15 cellular contexts compared by ENCODE assay signal in genomic region chr17:28938552-28938951, GRCh38. TPM values are rescaled to one million over a fixed set of nuclear protein-coding genes. Genes with fewer than 3 reads are reported as not detected.
A peak's percentile ranks its signal among the peaks of the same experiment; 100 is the strongest.
DNase-seq lines count a peak whose midpoint lies in the region; ATAC-seq and TF ChIP-seq lines count a peak whose summit lies in the region.
"Had no signal": no experiment of that assay in that cellular context is flagged by ENCODE, and none has a peak within 500 bp of the region (broad histone marks: within the 10 kb centered on the region; RNA-seq: fewer than 3 reads in every experiment).

No MANE protein-coding gene starts in this region.

- intact Hi-C loops in IMR-90 (cut with micrococcal nuclease), result no loop called here

- peaks cover 0 to 47% (median 0%) of the 10 kb centered on the region in 3 donors for H3K36me3 Mint-ChIP-seq in naive thymus-derived CD8-positive, alpha-beta T cell

- no peak for TF ChIP-seq RAD21 in IMR-90 (IDR thresholded peaks at IDR 0.05; ENCODE audit: low read length)

- no peak overlapping the region for H2AK9ac ChIP-seq in IMR-90 (replicated peaks; ENCODE audit: low read depth, low read length, poor library complexity)

- peak overlapping the region in 3 of 10 donors; percentile 10 to 44 (median 28) for H3K4me3 Mint-ChIP-seq in naive thymus-derived CD8-positive, alpha-beta T cell
- H3K4me3 Mint-ChIP-seq: B cell had no signal

- no peaks in the 10 kb centered on the region for H3K9me3 Mint-ChIP-seq in naive thymus-derived CD8-positive, alpha-beta T cell

- H2BK15ac ChIP-seq in IMR-90 (ENCODE audit: low read depth, low read length), result no peak overlapping the region

- H3K4me1 ChIP-seq in IMR-90 (ENCODE audit: control insufficient read depth, insufficient read depth, low read length), result peaks cover 18% of the 10 kb centered on the region

- CTCF ChIA-PET in IMR-90 (lab: Yijun Ruan, JAX), result interaction anchor here (0.6 kb wide), 1 partner anchor 9 kb away, joined by 9 read pairs; no protein-coding TSS in a partner anchor

- H3K27me3 ChIP-seq in IMR-90 (ENCODE audit: control insufficient read depth, insufficient read depth, low read length), result no peaks in the 10 kb centered on the region
- H3K27me3 ChIP-seq: ovary had no signal

- no peaks in the 10 kb centered on the region for H3K27me3 Mint-ChIP-seq in naive thymus-derived CD8-positive, alpha-beta T cell
- H3K27me3 Mint-ChIP-seq: B cell had no signal

- H4K5ac ChIP-seq in IMR-90 (ENCODE audit: low read depth, low read length), result no peak overlapping the region

- H3K4ac ChIP-seq in IMR-90 (ENCODE audit: low read depth, low read length), result no peak overlapping the region

- H3K56ac ChIP-seq in IMR-90 (ENCODE audit: extremely low read depth, insufficient read depth, low read length), result no peak overlapping the region

- no peak overlapping the region for H3K14ac ChIP-seq in IMR-90 (replicated peaks; ENCODE audit: low read depth, low read length)

- peaks cover 13% of the 10 kb centered on the region for H3K36me3 ChIP-seq in IMR-90 (ENCODE audit: control insufficient read depth, insufficient read depth, low read length)
- H3K36me3 ChIP-seq: ovary had no signal

- no peak overlapping the region for H3K9ac ChIP-seq in IMR-90 (ENCODE audit: low read depth, low read length)

- ATAC-seq in IMR-90 (ENCODE audit: low read depth) (no peak; the same call in 1 of the 2 replicates), HG02885 (IDR thresholded peaks at IDR 0.05; ENCODE audit: poor library complexity, unreplicated experiment) (no peak), HG02870 (IDR thresholded peaks at IDR 0.05; ENCODE audit: unreplicated experiment) (no peak), HG03108 (IDR thresholded peaks at IDR 0.05; ENCODE audit: unreplicated experiment) (no peak)
- ATAC-seq in naive thymus-derived CD8-positive, alpha-beta T cell, result no peak

- H3K27ac Mint-ChIP-seq in naive thymus-derived CD8-positive, alpha-beta T cell, result peak overlapping the region in 8 of 10 donors; percentile 35 to 82 (median 62)
- H3K27ac Mint-ChIP-seq: B cell had no signal

- no peak overlapping the region for H2BK120ac ChIP-seq in IMR-90 (ENCODE audit: low read depth, low read length)

- no peak overlapping the region for H4K8ac ChIP-seq in IMR-90 (ENCODE audit: low read depth in 2 of 2, low read length in 2 of 2)

- no TSS peak for BruUV-seq in IMR-90 (replicated peaks; lab: Mats Ljungman, UMichigan)

- DNase-seq in Ammon's horn (ENCODE audit: low spot score), result peak; percentile 57
- no peak for DNase-seq in IMR-90
- DNase-seq in epithelial cell of prostate (ENCODE audit: low read depth, low spot score), result no peak
- DNase-seq in naive thymus-derived CD8-positive, alpha-beta T cell, result no peak
- no peak for DNase-seq in GM03348 (ENCODE audit: low spot score)
- DNase-seq: activated CD8-positive, alpha-beta memory T cell treated with anti-CD3 and anti-CD28 coated beads, Interleukin-2, amount 50 U/mL, for 4 hours; NCI-H446 treated with DMSO at 0.1 percent for 48 hours; ovary; RPMI8226; stimulated activated CD4-positive, alpha-beta T cell treated with anti-CD3 and anti-CD28 coated beads, Interleukin-4, amount 100 ng/mL, for 24 hours; stimulated activated naive CD4-positive, alpha-beta T cell treated with Interleukin-2 at 50 U/mL for 16 hours had no signal

- no peak overlapping the region for H2BK5ac ChIP-seq in IMR-90 (ENCODE audit: low read depth, low read length, poor library complexity, severe bottlenecking)

- H3K4me1 Mint-ChIP-seq in naive thymus-derived CD8-positive, alpha-beta T cell, result peaks cover 23 to 90% (median 85%) of the 10 kb centered on the region in 4 donors

- H2AK5ac ChIP-seq in IMR-90 (ENCODE audit: low read depth, low read length), result no peak overlapping the region

- no peak for TF ChIP-seq POLR2A in IMR-90 (IDR thresholded peaks at IDR 0.05; ENCODE audit: low read depth, low read length)

- peaks cover 45% of the 10 kb centered on the region for H3K9me1 ChIP-seq in IMR-90 (ENCODE audit: insufficient read depth, low read length)

- H3K18ac ChIP-seq in IMR-90 (ENCODE audit: low read depth, low read length), result no peak overlapping the region

- no peak overlapping the region for H3K4me3 ChIP-seq in IMR-90 (ENCODE audit: insufficient read depth, low read depth, low read length)
- H3K4me3 ChIP-seq: ovary had no signal

- dilution Hi-C loops in IMR-90 (cut with HindIII; ENCODE audit: low sequenced_read_pairs, unreplicated experiment), result no loop called here

- in situ Hi-C loops in IMR-90 (cut with MboI; ENCODE audit: low sequenced_read_pairs), result no loop called here

- no peak overlapping the region for H3K4me2 ChIP-seq in IMR-90 (ENCODE audit: low read depth, low read length)

- no peaks in the 10 kb centered on the region for H3K9me3 ChIP-seq in IMR-90 (ENCODE audit: control insufficient read depth, insufficient read depth, low read length)
- H3K9me3 ChIP-seq: ovary had no signal

- peak overlapping the region; percentile 56; the same call in 1 of the 2 replicates for H3K23ac ChIP-seq in IMR-90 (ENCODE audit: low read depth, low read length)

- no peak overlapping the region for H2BK20ac ChIP-seq in IMR-90 (ENCODE audit: low read depth, low read length)

- no peak overlapping the region for H4K91ac ChIP-seq in IMR-90 (ENCODE audit: insufficient read depth, low read depth, low read length)

- H4K20me1 ChIP-seq in IMR-90 (ENCODE audit: insufficient read depth, low read length), result peaks cover 96% of the 10 kb centered on the region

- TF ChIP-seq CTCF in IMR-90 (conservative IDR thresholded peaks at IDR 0.05; ENCODE audit: low read depth, low read length), result no peak

- peaks cover 33 to 90% of the 10 kb centered on the region in 2 experiments for H3K79me1 ChIP-seq in IMR-90 (ENCODE audit: low read depth in 1 of 2, low read length in 2 of 2)

- H3K27ac ChIP-seq in IMR-90 (ENCODE audit: insufficient read depth, low read length), result no peak overlapping the region
- peak overlapping the region; percentile 64 for H3K27ac ChIP-seq in epithelial cell of prostate
- H3K27ac ChIP-seq: ovary had no signal

- POLR2A ChIA-PET in IMR-90 (lab: Charles Lee; ENCODE audit: unreplicated experiment), result no interaction called here
- POLR2A ChIA-PET in naive thymus-derived CD8-positive, alpha-beta T cell (lab: Charles Lee), result interaction anchor here (1.1 to 4.0 kb wide), 3 partner anchors 11 to 13 kb away, joined by 4 to 24 read pairs (median 11); partner anchors contain the start of gene PHF12

- H2AFZ ChIP-seq in IMR-90 (replicated peaks; ENCODE audit: low read length, poor library complexity), result no peak overlapping the region

TF ChIP-seq in IMR-90, 13 proteins besides CTCF, POLR2A, EP300 and RAD21:
- TF ChIP-seq MXI1 (IDR thresholded peaks at IDR 0.05; ENCODE audit: borderline replicate concordance, low read depth, low read length), result no peak

RNA-seq across cellular contexts. Expression of gene PHF12, which starts 12.8 kb away (rescaled TPM):
- 25.6 and 26.7 TPM in 2 replicates for total RNA-seq in IMR-90 (2012; rRNA removed)
- polyA plus RNA-seq in IMR-90 (2012; rRNA removed), result 24.4 and 28.9 TPM in 2 replicates
- 27.1 and 31.6 TPM in 2 replicates for polyA plus RNA-seq in IMR-90 (2012; cell fraction: cytosol; rRNA removed)
- 46.7 and 79.8 TPM in 2 replicates for polyA plus RNA-seq in IMR-90 (2012; cell fraction: nucleus; rRNA removed; ENCODE audit: low replicate concordance)
- 100 to 1,000 TPM; 117 to 124 TPM for total RNA-seq in naive thymus-derived CD8-positive, alpha-beta T cell
- polyA plus RNA-seq in naive thymus-derived CD8-positive, alpha-beta T cell, result 10 to 100 TPM in 1 of 3 donors, 1 to 10 TPM in 2; 5.2 to 12.0 (median 6.2) TPM

RNA-seq across cellular contexts. Expression of gene DHRS13, which starts 35.7 kb away (rescaled TPM):
- total RNA-seq in IMR-90 (2012; rRNA removed), result 2.7 and 2.8 TPM in 2 replicates
- polyA plus RNA-seq in IMR-90 (2012; rRNA removed), result 3.9 and 4.1 TPM in 2 replicates
- 3.7 and 5.3 TPM in 2 replicates for polyA plus RNA-seq in IMR-90 (2012; cell fraction: cytosol; rRNA removed)
- polyA plus RNA-seq in IMR-90 (2012; cell fraction: nucleus; rRNA removed; ENCODE audit: low replicate concordance), result 3.0 and 3.2 TPM in 2 replicates
- total RNA-seq in naive thymus-derived CD8-positive, alpha-beta T cell, result 10 to 100 TPM; 46.1 to 47.3 TPM
- polyA plus RNA-seq in naive thymus-derived CD8-positive, alpha-beta T cell, result 10 to 100 TPM; 17.1 to 22.8 (median 19.4) TPM

RNA-seq across cellular contexts. Expression of gene FLOT2, which starts 41.0 kb away (rescaled TPM):
- total RNA-seq in IMR-90 (2012; rRNA removed), result 19.7 and 31.1 TPM in 2 replicates
- 60.1 and 67.9 TPM in 2 replicates for polyA plus RNA-seq in IMR-90 (2012; rRNA removed)
- polyA plus RNA-seq in IMR-90 (2012; cell fraction: cytosol; rRNA removed), result 52.9 and 71.4 TPM in 2 replicates
- 61.2 and 61.8 TPM in 2 replicates for polyA plus RNA-seq in IMR-90 (2012; cell fraction: nucleus; rRNA removed; ENCODE audit: low replicate concordance)
- 100 to 1,000 TPM; 206 to 213 TPM for total RNA-seq in naive thymus-derived CD8-positive, alpha-beta T cell
- 100 to 1,000 TPM; 230 to 253 (median 237) TPM for polyA plus RNA-seq in naive thymus-derived CD8-positive, alpha-beta T cell

Comparison
In these comparisons a context has a peak if more than half of its experiments do, and no peak if none do; other contexts are left out.
1. RNA of gene DHRS13, which starts 35.7 kb away (total RNA-seq): 46.1 to 47.3 TPM in naive thymus-derived CD8-positive, alpha-beta T cell; 2.7 to 2.8 TPM in IMR-90; every median in the first group is over 10 times any median in the second.